2 cellular contexts compared by ENCODE assay signal in genomic region chr3:21839592-21839991, GRCh38.
TF ChIP-seq lines count a peak whose summit lies in the region.

No MANE protein-coding gene starts in this region.

TF ChIP-seq in liver, 16 proteins besides CTCF, POLR2A, EP300 and RAD21 (continued from another document):
- TF ChIP-seq REST (IDR thresholded peaks at IDR 0.05), result no peak
- peak; percentile 51 to 63 for TF ChIP-seq RXRA (IDR thresholded peaks at IDR 0.05)
- TF ChIP-seq FOXA1 (IDR thresholded peaks at IDR 0.05), result no peak

TF ChIP-seq in HepG2, 621 proteins besides CTCF, POLR2A, EP300 and RAD21 (continued from another document):
- no peak for TF ChIP-seq ATF6 (CRISPR knock-in tag; conservative IDR thresholded peaks at IDR 0.05)
- TF ChIP-seq ZNF546 (CRISPR knock-in tag; conservative IDR thresholded peaks at IDR 0.05), result no peak
- TF ChIP-seq THAP11 (CRISPR knock-in tag; IDR thresholded peaks at IDR 0.05), result no peak
- TF ChIP-seq ZZZ3 (CRISPR knock-in tag; IDR thresholded peaks at IDR 0.05; ENCODE audit: borderline replicate concordance), result no peak
- TF ChIP-seq POGZ (CRISPR knock-in tag; IDR thresholded peaks at IDR 0.05), result no peak
- TF ChIP-seq ZNF124 (CRISPR knock-in tag; IDR thresholded peaks at IDR 0.05), result no peak
- TF ChIP-seq JDP2 (CRISPR knock-in tag; IDR thresholded peaks at IDR 0.05; ENCODE audit: borderline replicate concordance), result no peak
- TF ChIP-seq SIX1 (CRISPR knock-in tag; IDR thresholded peaks at IDR 0.05; ENCODE audit: borderline replicate concordance), result no peak
- no peak for TF ChIP-seq ZMYM2 (CRISPR knock-in tag; IDR thresholded peaks at IDR 0.05)
- TF ChIP-seq AKNA (CRISPR knock-in tag; IDR thresholded peaks at IDR 0.05; ENCODE audit: borderline replicate concordance), result no peak
- TF ChIP-seq ZNF446 (CRISPR knock-in tag; IDR thresholded peaks at IDR 0.05), result no peak
- no peak for TF ChIP-seq ZNF580 (CRISPR knock-in tag; IDR thresholded peaks at IDR 0.05; ENCODE audit: borderline replicate concordance, low read depth)
- TF ChIP-seq MAFF (IDR thresholded peaks at IDR 0.05; ENCODE audit: low read depth, low read length), result no peak
- TF ChIP-seq ZNF720 (CRISPR knock-in tag; IDR thresholded peaks at IDR 0.05), result no peak
- TF ChIP-seq IRF9 (CRISPR knock-in tag; IDR thresholded peaks at IDR 0.05; ENCODE audit: borderline replicate concordance), result no peak
- TF ChIP-seq PREB (CRISPR knock-in tag; IDR thresholded peaks at IDR 0.05), result no peak
- no peak for TF ChIP-seq NFIC (IDR thresholded peaks at IDR 0.05; ENCODE audit: low read length)
